Comparison of ENCODE assay signal across 1 cellular context in the genomic region with DNA sequence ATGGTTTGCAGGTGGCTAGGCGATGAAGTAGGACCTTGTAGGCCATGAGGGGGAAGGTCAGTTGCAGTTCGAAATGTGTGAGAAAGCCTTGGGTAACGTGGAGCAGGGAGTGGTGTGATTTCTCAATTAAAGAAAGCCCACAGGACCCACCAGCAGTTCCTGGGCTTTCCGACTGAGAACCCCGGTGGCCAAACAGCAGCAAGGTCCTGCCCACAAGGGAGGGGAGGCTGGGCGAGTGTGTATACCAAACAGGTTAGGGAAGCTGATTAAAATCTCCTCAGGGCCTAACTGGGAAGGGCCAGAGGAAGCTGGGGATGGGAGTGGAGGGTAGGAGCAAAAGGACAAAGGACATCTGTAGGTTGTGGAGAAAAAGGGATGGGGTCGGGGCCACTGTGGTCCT.
TF ChIP-seq lines count a peak whose summit lies in the region.

No MANE protein-coding gene starts in this region.

TF ChIP-seq in endothelial cell of umbilical vein, 7 proteins besides CTCF, POLR2A, EP300 and RAD21:
- TF ChIP-seq EZH2 (IDR thresholded peaks at IDR 0.05; ENCODE audit: borderline replicate concordance, low read depth, low read length, severe bottlenecking) (no peak), JUN (IDR thresholded peaks at IDR 0.05; ENCODE audit: borderline replicate concordance, insufficient read depth, insufficient read length, low read depth) (no peak), GATA2 (IDR thresholded peaks at IDR 0.05; ENCODE audit: insufficient read depth, insufficient read length, low read depth, low read length) (no peak), MYC (IDR thresholded peaks at IDR 0.05; ENCODE audit: low read depth, low read length) (no peak), FOS (IDR thresholded peaks at IDR 0.05; ENCODE audit: borderline replicate concordance, insufficient read depth, low read length) (no peak)
- TF ChIP-seq, protein P1, sequence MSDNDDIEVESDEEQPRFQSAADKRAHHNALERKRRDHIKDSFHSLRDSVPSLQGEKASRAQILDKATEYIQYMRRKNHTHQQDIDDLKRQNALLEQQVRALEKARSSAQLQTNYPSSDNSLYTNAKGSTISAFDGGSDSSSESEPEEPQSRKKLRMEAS (IDR thresholded peaks at IDR 0.05; ENCODE audit: insufficient read depth, insufficient read length) = no peak
TF ChIP-seq in endothelial cell of umbilical vein: peak in this region for 0.
